Comparison of ENCODE assay signal across 17 cellular contexts in the genomic region with DNA sequence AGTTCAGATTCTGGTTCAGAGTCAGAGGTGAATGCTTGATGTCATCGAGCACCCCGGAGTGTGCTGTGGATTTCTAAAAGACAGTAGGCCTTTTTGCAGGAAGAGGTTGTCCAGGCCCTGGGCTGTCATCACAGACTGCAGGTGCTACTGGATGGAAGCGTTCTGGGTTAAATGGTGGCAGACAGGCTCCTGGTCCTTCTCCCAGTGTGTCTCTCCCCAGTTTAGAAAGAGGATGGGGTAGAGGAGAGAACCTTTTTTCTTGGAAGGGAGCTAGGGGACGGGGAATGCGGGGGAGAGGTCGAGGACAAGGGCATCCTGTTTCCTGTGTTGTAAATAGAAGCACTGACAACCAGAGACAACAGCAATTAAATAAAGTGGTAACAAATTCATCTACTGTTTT.
DNase-seq lines count a peak whose midpoint lies in the region; ATAC-seq and TF ChIP-seq lines count a peak whose summit lies in the region.
"Had no signal": no experiment of that assay in that cellular context is flagged by ENCODE, and none has a peak within 500 bp of the region (broad histone marks: within the 10 kb centered on the region; RNA-seq: fewer than 3 reads in every experiment).

No MANE protein-coding gene starts in this region.

- peaks cover 2% of the 10 kb centered on the region for H3K4me1 Mint-ChIP-seq in endodermal cell
- peaks cover 33% of the 10 kb centered on the region for H3K4me1 Mint-ChIP-seq in nephron progenitor cell

- H3K4me3 Mint-ChIP-seq in endodermal cell (no peak overlapping the region), nephron progenitor cell (no peak overlapping the region)
- H3K4me3 Mint-ChIP-seq: CD4-positive, alpha-beta T cell had no signal

- H3K4me3 ChIP-seq in cardiac muscle cell = no peak overlapping the region
- H3K4me3 ChIP-seq in endodermal cell (ENCODE audit: low read length) = no peak overlapping the region
- H3K4me3 ChIP-seq: GM12878 had no signal

- H3K27me3 ChIP-seq in cardiac muscle cell = no peaks in the 10 kb centered on the region
- no peaks in the 10 kb centered on the region for H3K27me3 ChIP-seq in endodermal cell (ENCODE audit: control insufficient read depth, insufficient read depth, low read length, poor library complexity, severe bottlenecking)

- peak overlapping the region; percentile 19 for H3K27ac ChIP-seq in cardiac muscle cell
- no peak overlapping the region for H3K27ac ChIP-seq in endodermal cell (ENCODE audit: low read depth, low read length)

- TF ChIP-seq CTCF in cardiac muscle cell (IDR thresholded peaks at IDR 0.05; ENCODE audit: low read depth, low read length) (no peak), endodermal cell (conservative IDR thresholded peaks at IDR 0.05) (no peak), nephron progenitor cell (IDR thresholded peaks at IDR 0.05) (no peak)

- intact Hi-C loops in Right ventricle myocardium inferior (cut with DNase I) = no loop called here

- H3K9ac ChIP-seq in endodermal cell (ENCODE audit: extremely low read depth, low read length, poor library complexity, severe bottlenecking) = no peak overlapping the region

- H3K36me3 Mint-ChIP-seq in endodermal cell (ENCODE audit: low read depth) (peaks cover 16% of the 10 kb centered on the region), nephron progenitor cell (ENCODE audit: low read depth) (peaks cover 62% of the 10 kb centered on the region)

- H3K36me3 ChIP-seq in cardiac muscle cell (no peaks in the 10 kb centered on the region), endodermal cell (ENCODE audit: control insufficient read depth, insufficient read depth, low read length) (peaks cover 9% of the 10 kb centered on the region)

- 73 to 79% methylated on average over 5 to 6 of the region's 6 CpGs for WGBS in endodermal cell (ENCODE audit: insufficient coverage in 1 of 2, insufficient read length in 1 of 2), 2 experiments

- DNase-seq in cardiac muscle cell (ENCODE audit: low read depth in 1 of 2, low spot score in 1 of 2) (peak in 1 of 2 donors; percentile 12), Right ventricle myocardium inferior (ENCODE audit: missing footprints) (no peak), KBM-7 (peak; percentile 48), endodermal cell (no peak), nephron progenitor cell (no peak), NCI-H345 (lab: John Stamatoyannopoulos, UW) (no peak)
- no peak for DNase-seq in stimulated activated CD4-positive, alpha-beta T cell treated with anti-CD3 and anti-CD28 coated beads, Interleukin-4, amount 100 ng/mL, for 24 hours
- DNase-seq: Caco-2; CD4-positive, alpha-beta T cell; EL; GOT3; NCI-H1105; NCI-H2081 treated with DMSO at 0.1 percent for 48 hours; NCI-H510A; NCI-H774 had no signal

- no peaks in the 10 kb centered on the region for H3K9me3 Mint-ChIP-seq in endodermal cell
- peaks cover 12% of the 10 kb centered on the region for H3K9me3 Mint-ChIP-seq in nephron progenitor cell
- H3K9me3 Mint-ChIP-seq: CD4-positive, alpha-beta T cell had no signal

- in situ Hi-C loops in KBM-7 (cut with MboI; ENCODE audit: low pct_unique_long_range_greater_than_20kb, low sequenced_read_pairs) = no loop called here

- H3K4me1 ChIP-seq in cardiac muscle cell (ENCODE audit: low read depth) = no peaks in the 10 kb centered on the region
- no peaks in the 10 kb centered on the region for H3K4me1 ChIP-seq in endodermal cell (ENCODE audit: control insufficient read depth, insufficient read depth, low read length)

- no peaks in the 10 kb centered on the region for H3K9me3 ChIP-seq in cardiac muscle cell (ENCODE audit: low read depth)
- no peaks in the 10 kb centered on the region for H3K9me3 ChIP-seq in endodermal cell (ENCODE audit: control insufficient read depth, low read length)
- H3K9me3 ChIP-seq: Caco-2 had no signal

- no peaks in the 10 kb centered on the region for H3K27me3 Mint-ChIP-seq in endodermal cell (ENCODE audit: insufficient read depth)
- H3K27me3 Mint-ChIP-seq in nephron progenitor cell (ENCODE audit: low read depth, poor library complexity) = no peaks in the 10 kb centered on the region
- H3K27me3 Mint-ChIP-seq: CD4-positive, alpha-beta T cell had no signal

- ATAC-seq in Right ventricle myocardium inferior (no peak), GM19463 (IDR thresholded peaks at IDR 0.05; ENCODE audit: unreplicated experiment) (no peak)
- ATAC-seq: GM12878 had no signal

- H3K27ac Mint-ChIP-seq in endodermal cell = peak overlapping the region; percentile 48
- peak overlapping the region; percentile 98 for H3K27ac Mint-ChIP-seq in nephron progenitor cell
- H3K27ac Mint-ChIP-seq: CD4-positive, alpha-beta T cell had no signal
